Comparison of ENCODE assay signal across 1 cellular context in the genomic region with DNA sequence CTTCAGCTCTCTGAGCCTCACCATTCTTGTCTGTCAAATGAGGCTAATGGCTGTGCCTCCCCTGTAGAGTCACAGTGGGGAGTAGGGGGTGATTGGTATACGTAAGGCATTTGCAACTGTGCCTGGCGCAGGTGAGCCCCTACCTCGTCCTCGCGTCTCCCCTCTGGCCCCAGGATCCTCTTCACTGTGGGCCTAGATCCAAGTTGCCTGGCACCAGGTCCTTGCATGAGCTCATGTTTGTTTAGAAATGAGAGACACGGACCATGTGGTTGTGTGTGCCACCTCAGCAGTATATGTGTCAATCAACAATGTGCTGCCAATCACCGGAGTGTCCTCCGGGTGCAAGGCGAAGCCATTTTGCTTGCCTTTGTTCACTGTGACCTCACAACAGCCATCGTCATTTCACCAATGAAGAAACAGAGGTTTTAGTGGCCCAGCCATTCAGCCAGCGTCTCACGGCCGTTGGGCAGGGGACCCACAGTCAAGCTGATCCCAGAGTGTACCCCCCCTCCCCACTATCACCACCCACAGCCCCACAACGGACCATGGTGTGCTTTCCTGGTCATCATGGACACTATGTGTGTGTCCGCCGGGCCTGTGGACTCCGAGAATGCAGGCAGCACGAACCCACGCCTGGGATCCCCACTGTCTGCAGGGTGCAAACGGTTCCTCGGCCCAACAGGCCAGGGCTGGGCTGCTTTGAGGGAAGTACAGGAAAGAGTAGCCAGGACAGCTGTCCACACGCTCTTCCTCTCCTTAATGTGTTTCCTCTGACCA.
TF ChIP-seq lines count a peak whose summit lies in the region.

No MANE protein-coding gene starts in this region.

TF ChIP-seq in K562, 482 proteins besides CTCF, POLR2A, EP300 and RAD21:
- TF ChIP-seq, protein P1, sequence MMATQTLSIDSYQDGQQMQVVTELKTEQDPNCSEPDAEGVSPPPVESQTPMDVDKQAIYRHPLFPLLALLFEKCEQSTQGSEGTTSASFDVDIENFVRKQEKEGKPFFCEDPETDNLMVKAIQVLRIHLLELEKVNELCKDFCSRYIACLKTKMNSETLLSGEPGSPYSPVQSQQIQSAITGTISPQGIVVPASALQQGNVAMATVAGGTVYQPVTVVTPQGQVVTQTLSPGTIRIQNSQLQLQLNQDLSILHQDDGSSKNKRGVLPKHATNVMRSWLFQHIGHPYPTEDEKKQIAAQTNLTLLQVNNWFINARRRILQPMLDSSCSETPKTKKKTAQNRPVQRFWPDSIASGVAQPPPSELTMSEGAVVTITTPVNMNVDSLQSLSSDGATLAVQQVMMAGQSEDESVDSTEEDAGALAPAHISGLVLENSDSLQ (IDR thresholded peaks at IDR 0.05) = peak; percentile 39; the same call in 1 of the 2 replicates
- TF ChIP-seq, protein P2, sequence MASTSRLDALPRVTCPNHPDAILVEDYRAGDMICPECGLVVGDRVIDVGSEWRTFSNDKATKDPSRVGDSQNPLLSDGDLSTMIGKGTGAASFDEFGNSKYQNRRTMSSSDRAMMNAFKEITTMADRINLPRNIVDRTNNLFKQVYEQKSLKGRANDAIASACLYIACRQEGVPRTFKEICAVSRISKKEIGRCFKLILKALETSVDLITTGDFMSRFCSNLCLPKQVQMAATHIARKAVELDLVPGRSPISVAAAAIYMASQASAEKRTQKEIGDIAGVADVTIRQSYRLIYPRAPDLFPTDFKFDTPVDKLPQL (IDR thresholded peaks at IDR 0.05; ENCODE audit: extremely low read depth, insufficient read length) = no peak
- TF ChIP-seq, protein P3, sequence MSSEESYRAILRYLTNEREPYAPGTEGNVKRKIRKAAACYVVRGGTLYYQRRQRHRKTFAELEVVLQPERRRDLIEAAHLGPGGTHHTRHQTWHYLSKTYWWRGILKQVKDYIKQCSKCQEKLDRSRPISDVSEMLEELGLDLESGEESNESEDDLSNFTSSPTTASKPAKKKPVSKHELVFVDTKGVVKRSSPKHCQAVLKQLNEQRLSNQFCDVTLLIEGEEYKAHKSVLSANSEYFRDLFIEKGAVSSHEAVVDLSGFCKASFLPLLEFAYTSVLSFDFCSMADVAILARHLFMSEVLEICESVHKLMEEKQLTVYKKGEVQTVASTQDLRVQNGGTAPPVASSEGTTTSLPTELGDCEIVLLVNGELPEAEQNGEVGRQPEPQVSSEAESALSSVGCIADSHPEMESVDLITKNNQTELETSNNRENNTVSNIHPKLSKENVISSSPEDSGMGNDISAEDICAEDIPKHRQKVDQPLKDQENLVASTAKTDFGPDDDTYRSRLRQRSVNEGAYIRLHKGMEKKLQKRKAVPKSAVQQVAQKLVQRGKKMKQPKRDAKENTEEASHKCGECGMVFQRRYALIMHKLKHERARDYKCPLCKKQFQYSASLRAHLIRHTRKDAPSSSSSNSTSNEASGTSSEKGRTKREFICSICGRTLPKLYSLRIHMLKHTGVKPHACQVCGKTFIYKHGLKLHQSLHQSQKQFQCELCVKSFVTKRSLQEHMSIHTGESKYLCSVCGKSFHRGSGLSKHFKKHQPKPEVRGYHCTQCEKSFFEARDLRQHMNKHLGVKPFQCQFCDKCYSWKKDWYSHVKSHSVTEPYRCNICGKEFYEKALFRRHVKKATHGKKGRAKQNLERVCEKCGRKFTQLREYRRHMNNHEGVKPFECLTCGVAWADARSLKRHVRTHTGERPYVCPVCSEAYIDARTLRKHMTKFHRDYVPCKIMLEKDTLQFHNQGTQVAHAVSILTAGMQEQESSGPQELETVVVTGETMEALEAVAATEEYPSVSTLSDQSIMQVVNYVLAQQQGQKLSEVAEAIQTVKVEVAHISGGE (CRISPR knock-in tag; IDR thresholded peaks at IDR 0.05) = 0 out of 6 replicates have a peak, but pooled peaks of 1 of the 3 experiments have one; percentile 12
